Comparison of ENCODE assay signal across 16 cellular contexts in genomic region chr11:94477644-94478043, GRCh38. TPM values are rescaled to one million over a fixed set of nuclear protein-coding genes. Genes with fewer than 3 reads are reported as not detected.
A peak's percentile ranks its signal among the peaks of the same experiment; 100 is the strongest.
DNase-seq lines count a peak whose midpoint lies in the region; ATAC-seq, FAIRE-seq and TF ChIP-seq lines count a peak whose summit lies in the region.
"Had no signal": no experiment of that assay in that cellular context is flagged by ENCODE, and none has a peak within 500 bp of the region (broad histone marks: within the 10 kb centered on the region; RNA-seq: fewer than 3 reads in every experiment).

No MANE protein-coding gene starts in this region.

- H3K9me3 ChIP-seq in astrocyte (ENCODE audit: insufficient read depth, low read depth, low read length) (no peaks in the 10 kb centered on the region), ascending aorta (no peaks in the 10 kb centered on the region)
- H3K9me3 ChIP-seq: BE2C had no signal

- FAIRE-seq in astrocyte (lab: Jason Lieb, UNC), result no peak

- no peak overlapping the region for H3K4me3 Mint-ChIP-seq in astrocyte (ENCODE audit: unreplicated experiment)
- no peak overlapping the region for H3K4me3 Mint-ChIP-seq in nephron progenitor cell

- no peak overlapping the region for H3K9ac ChIP-seq in astrocyte (ENCODE audit: low read length)

- no peaks in the 10 kb centered on the region for H3K4me1 ChIP-seq in astrocyte (ENCODE audit: insufficient read depth, low read length)
- H3K4me1 ChIP-seq in ascending aorta, result no peaks in the 10 kb centered on the region
- H3K4me1 ChIP-seq: BE2C had no signal

- no peaks in the 10 kb centered on the region for H4K20me1 ChIP-seq in astrocyte (ENCODE audit: insufficient read depth, low read length)

- H3K36me3 ChIP-seq in astrocyte (ENCODE audit: insufficient read depth, low read length), result peaks cover 3% of the 10 kb centered on the region
- peaks cover 3 to 27% of the 10 kb centered on the region in 2 donors for H3K36me3 ChIP-seq in ascending aorta

- H3K79me2 ChIP-seq in astrocyte (ENCODE audit: insufficient read depth, low read length), result no peaks in the 10 kb centered on the region

- TF ChIP-seq CTCF in HL-60 (IDR thresholded peaks at IDR 0.05; ENCODE audit: insufficient read depth, low read length) (no peak), astrocyte (IDR thresholded peaks at IDR 0.05; ENCODE audit: insufficient read depth, low read depth, low read length) (no peak), nephron progenitor cell (IDR thresholded peaks at IDR 0.05) (no peak), ascending aorta (IDR thresholded peaks at IDR 0.05) (no peak)

- H2AFZ ChIP-seq in astrocyte (ENCODE audit: low read depth, low read length), result no peak overlapping the region
- H2AFZ ChIP-seq: PC-9 had no signal

- H3K27me3 Mint-ChIP-seq in astrocyte (ENCODE audit: low read depth, unreplicated experiment), result no peaks in the 10 kb centered on the region
- H3K27me3 Mint-ChIP-seq in nephron progenitor cell (ENCODE audit: low read depth, poor library complexity), result no peaks in the 10 kb centered on the region

- H3K4me2 ChIP-seq in astrocyte (ENCODE audit: low read length), result no peak overlapping the region
- H3K4me2 ChIP-seq: PC-9 had no signal

- H3K27me3 ChIP-seq in HL-60 (ENCODE audit: insufficient read depth, poor library complexity, severe bottlenecking), result no peaks in the 10 kb centered on the region
- H3K27me3 ChIP-seq in astrocyte (ENCODE audit: insufficient read depth, low read length), result no peaks in the 10 kb centered on the region
- H3K27me3 ChIP-seq in ascending aorta, result no peaks in the 10 kb centered on the region
- H3K27me3 ChIP-seq: BE2C had no signal

- ATAC-seq in HG03175 (IDR thresholded peaks at IDR 0.05; ENCODE audit: unreplicated experiment), result no peak

- DNase-seq in D341Med (ENCODE audit: low spot score) (peak; percentile 49), HL-60 (ENCODE audit: low read depth in 1 of 2, low spot score in 1 of 2) (peak; percentile 20 to 36), astrocyte (ENCODE audit: low read depth) (no peak), nephron progenitor cell (no peak), cardiac septum (ENCODE audit: low spot score) (no peak), ascending aorta (ENCODE audit: low spot score in 2 of 2) (no peak)
- DNase-seq: BE2C, EL, HCEC 1CT, KBM-7, NCI-H1092 treated with DMSO at 0.1 percent for 48 hours, NCI-H1694, NCI-H69, PC-9 had no signal

- H3K9me3 Mint-ChIP-seq in astrocyte (ENCODE audit: unreplicated experiment), result no peaks in the 10 kb centered on the region
- no peaks in the 10 kb centered on the region for H3K9me3 Mint-ChIP-seq in nephron progenitor cell

- H3K27ac ChIP-seq in HL-60 (replicated peaks), result no peak overlapping the region; the same call in 1 of the 2 replicates
- H3K27ac ChIP-seq in astrocyte (ENCODE audit: low read depth, low read length), result no peak overlapping the region
- no peak overlapping the region for H3K27ac ChIP-seq in ascending aorta
- H3K27ac ChIP-seq: PC-9 had no signal

- H3K36me3 Mint-ChIP-seq in astrocyte (ENCODE audit: low read depth, unreplicated experiment), result no peaks in the 10 kb centered on the region
- H3K36me3 Mint-ChIP-seq in nephron progenitor cell (ENCODE audit: low read depth), result peaks cover 47% of the 10 kb centered on the region

- H3K27ac Mint-ChIP-seq in astrocyte (ENCODE audit: unreplicated experiment) (peak overlapping the region; percentile 3), nephron progenitor cell (peak overlapping the region; percentile 40)

- intact Hi-C loops in cardiac septum (cut with DNase I) (no loop called here), ascending aorta (cut with DNase I) (no loop called here)

- peaks cover 18% of the 10 kb centered on the region for H3K4me1 Mint-ChIP-seq in astrocyte (ENCODE audit: low read depth, unreplicated experiment)
- H3K4me1 Mint-ChIP-seq in nephron progenitor cell, result no peaks in the 10 kb centered on the region

- H3K4me3 ChIP-seq in HL-60 (replicated peaks; ENCODE audit: insufficient read depth, low read length) (no peak overlapping the region), astrocyte (ENCODE audit: insufficient read depth, low read depth, low read length) (no peak overlapping the region), ascending aorta (no peak overlapping the region)
- H3K4me3 ChIP-seq: PC-9 had no signal

RNA-seq across cellular contexts. Expression of gene MRE11, which starts 16.0 kb away (rescaled TPM):
- total RNA-seq in astrocyte (12.6 and 14.1 TPM in 2 replicates), cardiac septum (8.7 TPM), ascending aorta (3.3 TPM)

RNA-seq across cellular contexts. Expression of gene ANKRD49, which starts 16.1 kb away (rescaled TPM):
- total RNA-seq in astrocyte (8.4 and 10.3 TPM in 2 replicates), cardiac septum (6.4 TPM), ascending aorta (7.0 TPM)

RNA-seq across cellular contexts. Expression of gene C11orf97, which starts 34.6 kb away (rescaled TPM):
- total RNA-seq in astrocyte (not detected in 2 replicates), cardiac septum (not detected), ascending aorta (not detected)
- total RNA-seq: M059J, PC-9 had no signal

Comparison
In these comparisons a context has a peak if more than half of its experiments do, and no peak if none do; other contexts are left out.
1. DNase-seq: peak in D341Med (single experiment) and HL-60 (2 of 2); none in astrocyte (single experiment), nephron progenitor cell (single experiment), cardiac septum (single experiment) and ascending aorta (0 of 2).